In genomic region chr1:56954664-56955063, GRCh38 we compare ENCODE assay signal across 24 cellular contexts. TPM values are rescaled to one million over a fixed set of nuclear protein-coding genes. Genes with fewer than 3 reads are reported as not detected.
DNase-seq lines count a peak whose midpoint lies in the region; ATAC-seq and TF ChIP-seq lines count a peak whose summit lies in the region.
"Had no signal": no experiment of that assay in that cellular context is flagged by ENCODE, and none has a peak within 500 bp of the region (broad histone marks: within the 10 kb centered on the region; RNA-seq: fewer than 3 reads in every experiment).

No MANE protein-coding gene starts in this region.

- TF ChIP-seq CTCF in liver (IDR thresholded peaks at IDR 0.05; ENCODE audit: low read depth, low read length, missing input control) (no peak), right lobe of liver (IDR thresholded peaks at IDR 0.05) (no peak)

- peaks cover 3% of the 10 kb centered on the region for H3K9me3 Mint-ChIP-seq in stimulated activated effector memory CD8-positive, alpha-beta T cell treated with anti-CD3 and anti-CD28 coated beads, Interleukin-12 subunit alpha, Interleukin-12 subunit beta, amount 100 ng/mL, for 72 hours

- H3K4me1 ChIP-seq in liver (ENCODE audit: control insufficient read depth in 4 of 4, insufficient read depth in 4 of 4, low read length in 3 of 4) (peaks cover 0 to 67% (median 34%) of the 10 kb centered on the region in 4 donors), right lobe of liver (peaks cover 0 to 56% (median 20%) of the 10 kb centered on the region in 4 donors)
- H3K4me1 ChIP-seq: A549 had no signal

- intact Hi-C loops in right lobe of liver (cut with DNase I) (no loop called here), left colon (cut with DNase I, micrococcal nuclease) (no loop called here)

- peaks cover 6 to 90% (median 75%) of the 10 kb centered on the region in 4 donors for H3K36me3 ChIP-seq in liver (ENCODE audit: control insufficient read depth in 4 of 4, insufficient read depth in 3 of 4, low read depth in 1 of 4, low read length in 3 of 4)
- peaks cover 0 to 88% (median 42%) of the 10 kb centered on the region in 4 donors for H3K36me3 ChIP-seq in right lobe of liver
- H3K36me3 ChIP-seq: BE2C; BLaER1 treated with 17β-estradiol and CSF1 and Interleukin-3, amounts not matched to agents 10 nM and 100 nM had no signal

- H3K4me1 Mint-ChIP-seq in stimulated activated effector memory CD8-positive, alpha-beta T cell treated with anti-CD3 and anti-CD28 coated beads, Interleukin-12 subunit alpha, Interleukin-12 subunit beta, amount 100 ng/mL, for 72 hours, result no peaks in the 10 kb centered on the region
- H3K4me1 Mint-ChIP-seq: CD14-positive monocyte had no signal

- no peak for DNase-seq in right lobe of liver
- DNase-seq in left lobe of liver (ENCODE audit: low spot score), result no peak
- no peak for DNase-seq in stimulated activated effector memory CD8-positive, alpha-beta T cell treated with anti-CD3 and anti-CD28 coated beads, Interleukin-12 subunit alpha, Interleukin-12 subunit beta, amount 100 ng/mL, for 72 hours (ENCODE audit: low spot score in 2 of 2)
- DNase-seq in left colon, result no peak
- DNase-seq: 8988T; ACHN; AML-193; BE2C; CD4-positive, alpha-beta T cell; CD8-positive, alpha-beta memory T cell; DMS 273 treated with DMSO at 0.1 percent for 48 hours; DMS79; EL; GDM1; GM23248; H7; HCEC 1CT had no signal

- TF ChIP-seq POLR2A in right lobe of liver (IDR thresholded peaks at IDR 0.05), result no peak

- no peak overlapping the region for H3K9ac ChIP-seq in liver (ENCODE audit: low read depth in 1 of 2, low read length in 2 of 2)
- H3K9ac ChIP-seq: BLaER1 treated with 17β-estradiol and CSF1 and Interleukin-3, amounts not matched to agents 10 nM and 100 nM; GM23248 had no signal

- H3K36me3 Mint-ChIP-seq in stimulated activated effector memory CD8-positive, alpha-beta T cell treated with anti-CD3 and anti-CD28 coated beads, Interleukin-12 subunit alpha, Interleukin-12 subunit beta, amount 100 ng/mL, for 72 hours, result no peaks in the 10 kb centered on the region
- H3K36me3 Mint-ChIP-seq: CD14-positive monocyte; CD8-positive, alpha-beta memory T cell had no signal

- H3K9me3 ChIP-seq in liver (ENCODE audit: control insufficient read depth in 4 of 4, low read length in 3 of 4), result no peaks in the 10 kb centered on the region
- H3K9me3 ChIP-seq in right lobe of liver, result no peaks in the 10 kb centered on the region
- H3K9me3 ChIP-seq: A549; BE2C; BLaER1 treated with 17β-estradiol and CSF1 and Interleukin-3, amounts not matched to agents 10 nM and 100 nM had no signal

- H3K27ac Mint-ChIP-seq in stimulated activated effector memory CD8-positive, alpha-beta T cell treated with anti-CD3 and anti-CD28 coated beads, Interleukin-12 subunit alpha, Interleukin-12 subunit beta, amount 100 ng/mL, for 72 hours, result no peak overlapping the region
- H3K27ac Mint-ChIP-seq: CD14-positive monocyte; CD4-positive, alpha-beta T cell had no signal

- TF ChIP-seq RAD21 in liver (IDR thresholded peaks at IDR 0.05), result no peak

- 87% methylated on average over 1 of the region's 1 CpG for WGBS in liver
- WGBS in right lobe of liver (ENCODE audit: insufficient coverage, low coverage, low lambda C conversion rate, missing lambda C conversion rate), result 64% methylated on average over 1 of the region's 1 CpG

- ATAC-seq in right lobe of liver (no peak), left lobe of liver (peak; percentile 21), left colon (no peak), HG02571 (IDR thresholded peaks at IDR 0.05; ENCODE audit: unreplicated experiment) (no peak)
- ATAC-seq in stimulated activated effector memory CD8-positive, alpha-beta T cell treated with anti-CD3 and anti-CD28 coated beads, Interleukin-12 subunit alpha, Interleukin-12 subunit beta, amount 100 ng/mL, for 72 hours, result peak; percentile 46
- ATAC-seq: A549, GM12878 had no signal

- H3K27me3 ChIP-seq in liver (ENCODE audit: control insufficient read depth in 4 of 4, insufficient read depth in 4 of 4, low read length in 3 of 4), result no peaks in the 10 kb centered on the region
- H3K27me3 ChIP-seq in right lobe of liver, result no peaks in the 10 kb centered on the region
- H3K27me3 ChIP-seq: BE2C; BLaER1 treated with 17β-estradiol and CSF1 and Interleukin-3, amounts not matched to agents 10 nM and 100 nM had no signal

- no peak overlapping the region for H3K4me3 Mint-ChIP-seq in stimulated activated effector memory CD8-positive, alpha-beta T cell treated with anti-CD3 and anti-CD28 coated beads, Interleukin-12 subunit alpha, Interleukin-12 subunit beta, amount 100 ng/mL, for 72 hours
- H3K4me3 Mint-ChIP-seq: CD14-positive monocyte; CD4-positive, alpha-beta T cell had no signal

- peak overlapping the region; percentile 5 to 21 for H3K27ac ChIP-seq in liver (ENCODE audit: low read depth in 1 of 2, low read length in 2 of 2)
- peak overlapping the region in 1 of 3 donors; percentile 24 for H3K27ac ChIP-seq in right lobe of liver
- H3K27ac ChIP-seq: A549; BLaER1 treated with 17β-estradiol and CSF1 and Interleukin-3, amounts not matched to agents 10 nM and 100 nM; GM23248 had no signal

- H3K4me3 ChIP-seq in liver (ENCODE audit: low read depth in 1 of 3, low read length in 3 of 3) (no peak overlapping the region), right lobe of liver (no peak overlapping the region)
- H3K4me3 ChIP-seq: A549; BLaER1 treated with 17β-estradiol and CSF1 and Interleukin-3, amounts not matched to agents 10 nM and 100 nM; GM12878; GM23248 had no signal

TF ChIP-seq in liver, 16 proteins besides CTCF, POLR2A, EP300 and RAD21:
- TF ChIP-seq FOXA1 (IDR thresholded peaks at IDR 0.05) (no peak), FOXA2 (IDR thresholded peaks at IDR 0.05) (no peak), YY1 (IDR thresholded peaks at IDR 0.05) (no peak), EGR1 (IDR thresholded peaks at IDR 0.05; ENCODE audit: low read depth in 2 of 2) (no peak), NR2F2 (IDR thresholded peaks at IDR 0.05) (no peak), HNF4A (conservative IDR thresholded peaks at IDR 0.05) (no peak)

RNA-seq across cellular contexts. Expression of gene C8B, which starts 11.2 kb away (rescaled TPM):
- total RNA-seq in liver (100 to 1,000 TPM; 151 to 703 TPM), right lobe of liver (100 to 1,000 TPM; 289 to 573 (median 400) TPM), left lobe of liver (288 TPM), left colon (not detected)
- 100 to 1,000 TPM; 299 to 413 TPM for polyA plus RNA-seq in liver
- total RNA-seq: CD4-positive, alpha-beta T cell; CD8-positive, alpha-beta memory T cell; GM12878; GM23248; H1; H7 had no signal
- polyA plus RNA-seq: A549; CD14-positive monocyte; CD8-positive, alpha-beta memory T cell; GM12878; GM23248; H1 had no signal

Comparison
In these comparisons a context has a peak if more than half of its experiments do, and no peak if none do; other contexts are left out.
1. ATAC-seq: peak in left lobe of liver (single experiment) and stimulated activated effector memory CD8-positive, alpha-beta T cell treated with anti-CD3 and anti-CD28 coated beads, Interleukin-12 subunit alpha, Interleukin-12 subunit beta, amount 100 ng/mL, for 72 hours (single experiment); none in right lobe of liver (0 of 4), left colon (single experiment) and HG02571 (single experiment).
2. RNA of gene C8B, which starts 11.2 kb away (total RNA-seq): 151 to 703 TPM in liver, 289 to 573 TPM in right lobe of liver and 288 TPM in left lobe of liver (single experiment); not detected in left colon; every median in the first group is over 100 times any median in the second.